Comparison of ENCODE assay signal across 10 cellular contexts in genomic region chr18:46264255-46264654, GRCh38.
DNase-seq lines count a peak whose midpoint lies in the region; ATAC-seq lines count a peak whose summit lies in the region.
"Had no signal": no experiment of that assay in that cellular context is flagged by ENCODE, and none has a peak within 500 bp of the region (broad histone marks: within the 10 kb centered on the region; RNA-seq: fewer than 3 reads in every experiment).

No MANE protein-coding gene starts in this region.

- H3K4me1 Mint-ChIP-seq in activated naive CD8-positive, alpha-beta T cell treated with anti-CD3 and anti-CD28 coated beads, Interleukin-2, amount 50 U/mL, for 24 hours, result peaks cover 89% of the 10 kb centered on the region

- peaks cover 66% of the 10 kb centered on the region for H3K36me3 Mint-ChIP-seq in activated naive CD8-positive, alpha-beta T cell treated with anti-CD3 and anti-CD28 coated beads, Interleukin-2, amount 50 U/mL, for 24 hours (ENCODE audit: low read depth)

- H3K27me3 Mint-ChIP-seq in activated naive CD8-positive, alpha-beta T cell treated with anti-CD3 and anti-CD28 coated beads, Interleukin-2, amount 50 U/mL, for 24 hours, result no peaks in the 10 kb centered on the region

- peak; percentile 22 for DNase-seq in EH (ENCODE audit: low read depth)
- no peak for DNase-seq in activated naive CD8-positive, alpha-beta T cell treated with anti-CD3 and anti-CD28 coated beads, Interleukin-2, amount 50 U/mL, for 24 hours
- DNase-seq in kidney glomerular epithelial cell (lab: John Stamatoyannopoulos, UW), result peak; percentile 19
- DNase-seq in stimulated activated CD8-positive, alpha-beta memory T cell treated with anti-CD3 and anti-CD28 coated beads, Interleukin-4, amount 100 ng/mL, for 48 hours, result no peak
- no peak for DNase-seq in NCI-H774 (lab: John Stamatoyannopoulos, UW)
- DNase-seq in activated effector memory CD4-positive, alpha-beta T cell treated with anti-CD3 and anti-CD28 coated beads, Interleukin-2, amount 50 U/mL, for 16 hours, result no peak
- no peak for DNase-seq in SHP77 treated with DMSO at 0.1 percent for 48 hours (lab: John Stamatoyannopoulos, UW)
- DNase-seq: stimulated activated naive CD4-positive, alpha-beta T cell had no signal

- peak; percentile 55 for ATAC-seq in HG02870 (IDR thresholded peaks at IDR 0.05; ENCODE audit: unreplicated experiment)
- no peak for ATAC-seq in activated naive CD8-positive, alpha-beta T cell treated with anti-CD3 and anti-CD28 coated beads, Interleukin-2, amount 50 U/mL, for 24 hours

- no peak overlapping the region for H3K4me3 Mint-ChIP-seq in activated naive CD8-positive, alpha-beta T cell treated with anti-CD3 and anti-CD28 coated beads, Interleukin-2, amount 50 U/mL, for 24 hours
- H3K4me3 Mint-ChIP-seq: neural crest cell had no signal

- H3K9me3 Mint-ChIP-seq in activated naive CD8-positive, alpha-beta T cell treated with anti-CD3 and anti-CD28 coated beads, Interleukin-2, amount 50 U/mL, for 24 hours, result no peaks in the 10 kb centered on the region

- H3K27ac Mint-ChIP-seq in activated naive CD8-positive, alpha-beta T cell treated with anti-CD3 and anti-CD28 coated beads, Interleukin-2, amount 50 U/mL, for 24 hours, result peak overlapping the region; percentile 96

Comparison
In these comparisons a context has a peak if more than half of its experiments do, and no peak if none do; other contexts are left out.
1. DNase-seq: peak in EH (single experiment) and kidney glomerular epithelial cell (single experiment); none in activated naive CD8-positive, alpha-beta T cell treated with anti-CD3 and anti-CD28 coated beads, Interleukin-2, amount 50 U/mL, for 24 hours (single experiment), stimulated activated CD8-positive, alpha-beta memory T cell treated with anti-CD3 and anti-CD28 coated beads, Interleukin-4, amount 100 ng/mL, for 48 hours (single experiment), NCI-H774 (single experiment), activated effector memory CD4-positive, alpha-beta T cell treated with anti-CD3 and anti-CD28 coated beads, Interleukin-2, amount 50 U/mL, for 16 hours (single experiment) and SHP77 treated with DMSO at 0.1 percent for 48 hours (single experiment).